In genomic region chr7:33596694-33597093, GRCh38 we compare ENCODE assay signal across 24 cellular contexts.
"Had no signal": no experiment of that assay in that cellular context is flagged by ENCODE, and none has a peak within 500 bp of the region (broad histone marks: within the 10 kb centered on the region; RNA-seq: fewer than 3 reads in every experiment).

No MANE protein-coding gene starts in this region.

- H3K4me3 ChIP-seq: body of pancreas, cardiac muscle cell, heart left ventricle, lower lobe of right lung, neural progenitor cell, spleen, upper lobe of left lung had no signal

- H3K27ac Mint-ChIP-seq: activated CD4-positive, alpha-beta T cell treated with anti-CD3 and anti-CD28 coated beads, Interleukin-2, amount 10 ng/mL, durations not matched to agents 7 days and 5 days; activated CD8-positive, alpha-beta memory T cell treated with anti-CD3 and anti-CD28 coated beads, Interleukin-2, amount 10 ng/mL, durations not matched to agents 7 days and 5 days; activated CD8-positive, alpha-beta T cell treated with anti-CD3 and anti-CD28 coated beads for 36 hours; activated naive CD4-positive, alpha-beta T cell treated with anti-CD3 and anti-CD28 coated beads, Interleukin-2, amount 10 ng/mL, durations not matched to agents 7 days and 5 days; endodermal cell; naive thymus-derived CD4-positive, alpha-beta T cell; neural progenitor cell; T-cell; T-helper 2 cell treated with Interferon-gamma antibody and Interleukin-4, amounts not matched to agents 5 μg/mL and 100 μg/mL, for 36 hours had no signal

- DNase-seq: activated CD4-positive, alpha-beta T cell treated with anti-CD3 and anti-CD28 coated beads, Interleukin-2, amount 10 ng/mL, durations not matched to agents 7 days and 5 days; activated CD4-positive, CD25-positive, alpha-beta regulatory T cell treated with anti-CD3 and anti-CD28 coated beads, Interleukin-2, amount 50 U/mL, for 72 hours; activated CD8-positive, alpha-beta memory T cell treated with anti-CD3 and anti-CD28 coated beads, Interleukin-2, amount 10 ng/mL, durations not matched to agents 7 days and 5 days; activated CD8-positive, alpha-beta T cell treated with anti-CD3 and anti-CD28 coated beads for 36 hours; activated effector memory CD4-positive, alpha-beta T cell treated with anti-CD3 and anti-CD28 coated beads, Interleukin-2, amount 50 U/mL, for 16 hours; activated naive CD4-positive, alpha-beta T cell treated with anti-CD3 and anti-CD28 coated beads, Interleukin-2, amount 10 ng/mL, durations not matched to agents 7 days and 5 days; activated T-cell treated with anti-CD3 and anti-CD28 coated beads for 4 hours; anterior cingulate cortex; body of pancreas; cortex of kidney; endodermal cell; heart left ventricle; lower lobe of right lung; mesendoderm; naive thymus-derived CD4-positive, alpha-beta T cell; spleen; stimulated activated CD4-positive, alpha-beta T cell treated with anti-CD3 and anti-CD28 coated beads, Interleukin-4, amount 100 ng/mL, for 1 hour; stimulated activated naive CD4-positive, alpha-beta T cell; T-cell; upper lobe of left lung had no signal

- H3K36me3 ChIP-seq: cardiac muscle cell, heart left ventricle, lower lobe of right lung, neural progenitor cell, spleen, upper lobe of left lung had no signal

- H3K36me3 Mint-ChIP-seq: activated CD8-positive, alpha-beta memory T cell treated with anti-CD3 and anti-CD28 coated beads, Interleukin-2, amount 10 ng/mL, durations not matched to agents 7 days and 5 days; activated naive CD4-positive, alpha-beta T cell treated with anti-CD3 and anti-CD28 coated beads, Interleukin-2, amount 10 ng/mL, durations not matched to agents 7 days and 5 days; neural progenitor cell had no signal

- H3K27me3 Mint-ChIP-seq: activated CD4-positive, alpha-beta T cell treated with anti-CD3 and anti-CD28 coated beads, Interleukin-2, amount 10 ng/mL, durations not matched to agents 7 days and 5 days; activated CD8-positive, alpha-beta memory T cell treated with anti-CD3 and anti-CD28 coated beads, Interleukin-2, amount 10 ng/mL, durations not matched to agents 7 days and 5 days; activated CD8-positive, alpha-beta T cell treated with anti-CD3 and anti-CD28 coated beads for 36 hours; activated naive CD4-positive, alpha-beta T cell treated with anti-CD3 and anti-CD28 coated beads, Interleukin-2, amount 10 ng/mL, durations not matched to agents 7 days and 5 days; naive thymus-derived CD4-positive, alpha-beta T cell; T-cell had no signal

- H3K4me1 ChIP-seq: body of pancreas, lower lobe of right lung, neural progenitor cell, spleen had no signal

- H3K9me3 Mint-ChIP-seq: activated CD8-positive, alpha-beta T cell treated with anti-CD3 and anti-CD28 coated beads for 36 hours; endodermal cell; neural progenitor cell; T-helper 2 cell treated with Interferon-gamma antibody and Interleukin-4, amounts not matched to agents 5 μg/mL and 100 μg/mL, for 36 hours had no signal

- H3K4me1 Mint-ChIP-seq: activated CD4-positive, alpha-beta T cell treated with anti-CD3 and anti-CD28 coated beads, Interleukin-2, amount 10 ng/mL, durations not matched to agents 7 days and 5 days; activated CD8-positive, alpha-beta memory T cell treated with anti-CD3 and anti-CD28 coated beads, Interleukin-2, amount 10 ng/mL, durations not matched to agents 7 days and 5 days; activated naive CD4-positive, alpha-beta T cell treated with anti-CD3 and anti-CD28 coated beads, Interleukin-2, amount 10 ng/mL, durations not matched to agents 7 days and 5 days; naive thymus-derived CD4-positive, alpha-beta T cell; neural progenitor cell; T-cell had no signal

- H3K4me3 Mint-ChIP-seq: activated CD4-positive, alpha-beta T cell treated with anti-CD3 and anti-CD28 coated beads, Interleukin-2, amount 10 ng/mL, durations not matched to agents 7 days and 5 days; activated CD8-positive, alpha-beta memory T cell treated with anti-CD3 and anti-CD28 coated beads, Interleukin-2, amount 10 ng/mL, durations not matched to agents 7 days and 5 days; activated CD8-positive, alpha-beta T cell treated with anti-CD3 and anti-CD28 coated beads for 36 hours; activated naive CD4-positive, alpha-beta T cell treated with anti-CD3 and anti-CD28 coated beads, Interleukin-2, amount 10 ng/mL, durations not matched to agents 7 days and 5 days; endodermal cell; naive thymus-derived CD4-positive, alpha-beta T cell; neural progenitor cell; T-cell; T-helper 2 cell treated with Interferon-gamma antibody and Interleukin-4, amounts not matched to agents 5 μg/mL and 100 μg/mL, for 36 hours had no signal

- ATAC-seq: activated CD8-positive, alpha-beta memory T cell treated with anti-CD3 and anti-CD28 coated beads, Interleukin-2, amount 10 ng/mL, durations not matched to agents 7 days and 5 days; activated CD8-positive, alpha-beta T cell treated with anti-CD3 and anti-CD28 coated beads for 36 hours; body of pancreas; heart left ventricle; lower lobe of right lung; naive thymus-derived CD4-positive, alpha-beta T cell; T-cell had no signal

- H3K9me3 ChIP-seq: body of pancreas, heart left ventricle, lower lobe of right lung, spleen, upper lobe of left lung had no signal

- H3K27ac ChIP-seq: body of pancreas, cardiac muscle cell, heart left ventricle, lower lobe of right lung, neural progenitor cell, spleen, upper lobe of left lung, VCaP had no signal
